Comparison of ENCODE assay signal across 2 cellular contexts in the genomic region with DNA sequence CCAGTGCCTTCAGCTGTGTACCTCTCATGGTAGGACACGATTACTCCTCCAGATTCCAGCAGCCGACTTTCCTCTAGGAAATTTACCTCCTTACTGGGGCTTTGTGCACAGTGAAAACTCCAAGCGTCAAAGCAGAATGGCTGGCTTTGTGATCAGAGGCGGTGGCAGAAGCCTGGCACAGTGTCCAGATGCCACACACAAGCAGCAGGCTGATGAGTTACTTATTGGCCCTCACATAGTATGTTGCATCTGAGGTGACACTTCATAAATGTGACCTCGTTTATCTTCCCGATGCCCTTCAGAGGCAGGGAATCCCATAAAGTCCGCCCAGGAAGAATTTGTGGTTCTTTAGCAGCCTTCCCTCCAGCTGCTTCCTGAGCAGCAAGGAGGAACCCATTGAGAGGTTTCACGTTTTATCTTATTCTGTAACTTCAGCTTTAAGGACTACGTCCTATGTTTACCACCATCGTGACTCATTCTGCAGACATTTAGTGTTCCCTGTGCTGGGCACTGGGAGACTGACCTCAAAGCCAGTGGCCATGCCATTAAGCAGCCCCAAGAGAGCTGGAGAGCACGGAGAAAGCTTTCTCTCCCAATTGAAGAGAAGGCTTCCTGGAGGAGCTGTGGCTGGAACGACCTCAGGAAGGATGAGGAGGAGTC.
TF ChIP-seq lines count a peak whose summit lies in the region.

No MANE protein-coding gene starts in this region.

TF ChIP-seq in HCT116, 20 proteins besides CTCF, POLR2A, EP300 and RAD21 (continued from another document):
- TF ChIP-seq, protein P1, sequence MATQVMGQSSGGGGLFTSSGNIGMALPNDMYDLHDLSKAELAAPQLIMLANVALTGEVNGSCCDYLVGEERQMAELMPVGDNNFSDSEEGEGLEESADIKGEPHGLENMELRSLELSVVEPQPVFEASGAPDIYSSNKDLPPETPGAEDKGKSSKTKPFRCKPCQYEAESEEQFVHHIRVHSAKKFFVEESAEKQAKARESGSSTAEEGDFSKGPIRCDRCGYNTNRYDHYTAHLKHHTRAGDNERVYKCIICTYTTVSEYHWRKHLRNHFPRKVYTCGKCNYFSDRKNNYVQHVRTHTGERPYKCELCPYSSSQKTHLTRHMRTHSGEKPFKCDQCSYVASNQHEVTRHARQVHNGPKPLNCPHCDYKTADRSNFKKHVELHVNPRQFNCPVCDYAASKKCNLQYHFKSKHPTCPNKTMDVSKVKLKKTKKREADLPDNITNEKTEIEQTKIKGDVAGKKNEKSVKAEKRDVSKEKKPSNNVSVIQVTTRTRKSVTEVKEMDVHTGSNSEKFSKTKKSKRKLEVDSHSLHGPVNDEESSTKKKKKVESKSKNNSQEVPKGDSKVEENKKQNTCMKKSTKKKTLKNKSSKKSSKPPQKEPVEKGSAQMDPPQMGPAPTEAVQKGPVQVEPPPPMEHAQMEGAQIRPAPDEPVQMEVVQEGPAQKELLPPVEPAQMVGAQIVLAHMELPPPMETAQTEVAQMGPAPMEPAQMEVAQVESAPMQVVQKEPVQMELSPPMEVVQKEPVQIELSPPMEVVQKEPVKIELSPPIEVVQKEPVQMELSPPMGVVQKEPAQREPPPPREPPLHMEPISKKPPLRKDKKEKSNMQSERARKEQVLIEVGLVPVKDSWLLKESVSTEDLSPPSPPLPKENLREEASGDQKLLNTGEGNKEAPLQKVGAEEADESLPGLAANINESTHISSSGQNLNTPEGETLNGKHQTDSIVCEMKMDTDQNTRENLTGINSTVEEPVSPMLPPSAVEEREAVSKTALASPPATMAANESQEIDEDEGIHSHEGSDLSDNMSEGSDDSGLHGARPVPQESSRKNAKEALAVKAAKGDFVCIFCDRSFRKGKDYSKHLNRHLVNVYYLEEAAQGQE (IDR thresholded peaks at IDR 0.05; ENCODE audit: low read depth): no peak
- TF ChIP-seq ZNF274 (IDR thresholded peaks at IDR 0.05; ENCODE audit: low read depth, low read length): no peak
- TF ChIP-seq ATF3 (IDR thresholded peaks at IDR 0.05): no peak
- TF ChIP-seq SP1 (IDR thresholded peaks at IDR 0.05; ENCODE audit: low read depth): peak; percentile 38
- TF ChIP-seq CBX3 (IDR thresholded peaks at IDR 0.05; ENCODE audit: low read depth): 0 out of 2 replicates have a peak, but pooled peaks have one; percentile 31
- TF ChIP-seq JUND (IDR thresholded peaks at IDR 0.05): peak; percentile 58
- TF ChIP-seq POLR2AphosphoS5 (IDR thresholded peaks at IDR 0.05; ENCODE audit: low read depth, low read length): no peak
- TF ChIP-seq CEBPB (IDR thresholded peaks at IDR 0.05; ENCODE audit: low read depth): no peak
- no peak for TF ChIP-seq SRF (IDR thresholded peaks at IDR 0.05; ENCODE audit: low read depth)
- TF ChIP-seq ELF1 (IDR thresholded peaks at IDR 0.05; ENCODE audit: borderline replicate concordance, low read depth): no peak
- TF ChIP-seq EZH2phosphoT487 (IDR thresholded peaks at IDR 0.05; ENCODE audit: borderline replicate concordance): no peak
- TF ChIP-seq, protein P2, sequence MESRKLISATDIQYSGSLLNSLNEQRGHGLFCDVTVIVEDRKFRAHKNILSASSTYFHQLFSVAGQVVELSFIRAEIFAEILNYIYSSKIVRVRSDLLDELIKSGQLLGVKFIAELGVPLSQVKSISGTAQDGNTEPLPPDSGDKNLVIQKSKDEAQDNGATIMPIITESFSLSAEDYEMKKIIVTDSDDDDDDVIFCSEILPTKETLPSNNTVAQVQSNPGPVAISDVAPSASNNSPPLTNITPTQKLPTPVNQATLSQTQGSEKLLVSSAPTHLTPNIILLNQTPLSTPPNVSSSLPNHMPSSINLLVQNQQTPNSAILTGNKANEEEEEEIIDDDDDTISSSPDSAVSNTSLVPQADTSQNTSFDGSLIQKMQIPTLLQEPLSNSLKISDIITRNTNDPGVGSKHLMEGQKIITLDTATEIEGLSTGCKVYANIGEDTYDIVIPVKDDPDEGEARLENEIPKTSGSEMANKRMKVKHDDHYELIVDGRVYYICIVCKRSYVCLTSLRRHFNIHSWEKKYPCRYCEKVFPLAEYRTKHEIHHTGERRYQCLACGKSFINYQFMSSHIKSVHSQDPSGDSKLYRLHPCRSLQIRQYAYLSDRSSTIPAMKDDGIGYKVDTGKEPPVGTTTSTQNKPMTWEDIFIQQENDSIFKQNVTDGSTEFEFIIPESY (IDR thresholded peaks at IDR 0.05; ENCODE audit: extremely low read depth, insufficient replicate concordance, low read length): no peak
- TF ChIP-seq, protein P3, sequence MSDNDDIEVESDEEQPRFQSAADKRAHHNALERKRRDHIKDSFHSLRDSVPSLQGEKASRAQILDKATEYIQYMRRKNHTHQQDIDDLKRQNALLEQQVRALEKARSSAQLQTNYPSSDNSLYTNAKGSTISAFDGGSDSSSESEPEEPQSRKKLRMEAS (IDR thresholded peaks at IDR 0.05): peak; percentile 32; the same call in 1 of the 2 replicates
- TF ChIP-seq SIN3A (IDR thresholded peaks at IDR 0.05; ENCODE audit: low read depth): no peak
- no peak for TF ChIP-seq TCF7L2 (IDR thresholded peaks at IDR 0.05; ENCODE audit: borderline replicate concordance, extremely low read depth, insufficient read depth, insufficient read length)
- TF ChIP-seq FOSL1 (IDR thresholded peaks at IDR 0.05; ENCODE audit: low read depth): peak; percentile 56; the same call in 1 of the 2 replicates
- no peak for TF ChIP-seq EGR1 (IDR thresholded peaks at IDR 0.05; ENCODE audit: low read depth)
- no peak for TF ChIP-seq YY1 (IDR thresholded peaks at IDR 0.05; ENCODE audit: extremely low read depth, insufficient replicate concordance, low read depth, low read length)
- TF ChIP-seq EZH2 (IDR thresholded peaks at IDR 0.05): no peak

TF ChIP-seq in SK-N-SH, 30 proteins besides CTCF, POLR2A, EP300 and RAD21 (continued from another document):
- TF ChIP-seq, protein P1 (IDR thresholded peaks at IDR 0.05; ENCODE audit: low read depth, low read length): 0 out of 2 replicates have a peak, but pooled peaks have one; percentile 15
